ENCODE assay signal across 35 cellular contexts in the genomic region with DNA sequence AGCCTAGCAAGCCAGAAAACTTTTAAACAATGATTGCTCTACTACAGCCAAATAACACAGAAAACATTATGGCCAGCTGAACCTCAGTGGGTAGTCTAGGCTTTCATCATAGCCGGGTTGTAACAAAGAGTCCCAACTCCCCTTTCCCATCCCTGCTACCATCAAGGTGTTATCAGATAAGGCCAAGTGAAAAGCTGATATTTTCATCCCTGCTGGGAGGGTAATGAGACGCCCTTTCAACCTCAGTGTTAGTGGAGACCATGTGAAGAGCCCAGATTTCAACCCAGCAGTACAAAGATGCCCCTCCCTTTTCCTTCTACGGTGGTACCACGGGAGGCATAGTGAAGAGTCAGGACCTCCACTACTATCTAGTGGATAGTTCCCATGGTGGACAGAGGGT.
"Had no signal": no experiment of that assay in that cellular context is flagged by ENCODE, and none has a peak within 500 bp of the region (broad histone marks: within the 10 kb centered on the region; RNA-seq: fewer than 3 reads in every experiment).

No MANE protein-coding gene starts in this region.

- H3K9me3 Mint-ChIP-seq: activated CD4-positive, alpha-beta memory T cell treated with anti-CD3 and anti-CD28 coated beads, Interleukin-2, amount 10 ng/mL, durations not matched to agents 7 days and 5 days; activated CD4-positive, alpha-beta T cell treated with anti-CD3 and anti-CD28 coated beads, Interleukin-2, amount 10 ng/mL, durations not matched to agents 7 days and 5 days; activated naive CD4-positive, alpha-beta T cell treated with anti-CD3 and anti-CD28 coated beads, Interleukin-2, amount 50 U/mL, for 24 hours; activated naive CD8-positive, alpha-beta T cell treated with anti-CD3 and anti-CD28 coated beads, Interleukin-2, amount 10 ng/mL, durations not matched to agents 7 days and 5 days; activated naive CD8-positive, alpha-beta T cell treated with anti-CD3 and anti-CD28 coated beads, Interleukin-2, amount 50 U/mL, for 24 hours; activated T-cell treated with anti-CD3 and anti-CD28 coated beads, Interleukin-2, amount 50 U/mL, for 24 hours; brain; T-helper 2 cell treated with Interferon-gamma antibody and Interleukin-4, amounts not matched to agents 5 μg/mL and 100 μg/mL, for 36 hours had no signal

- H3K27me3 ChIP-seq: ascending aorta had no signal

- H3K4me1 ChIP-seq: ascending aorta had no signal

- H3K27me3 Mint-ChIP-seq: activated CD4-positive, alpha-beta memory T cell treated with anti-CD3 and anti-CD28 coated beads, Interleukin-2, amount 10 ng/mL, durations not matched to agents 7 days and 5 days; activated CD4-positive, alpha-beta T cell treated with anti-CD3 and anti-CD28 coated beads for 36 hours; activated CD4-positive, alpha-beta T cell treated with anti-CD3 and anti-CD28 coated beads, Interleukin-2, amount 10 ng/mL, durations not matched to agents 7 days and 5 days; activated CD8-positive, alpha-beta memory T cell treated with anti-CD3 and anti-CD28 coated beads, Interleukin-2, amount 10 ng/mL, durations not matched to agents 7 days and 5 days; activated naive CD4-positive, alpha-beta T cell treated with anti-CD3 and anti-CD28 coated beads, Interleukin-2, amount 10 ng/mL, durations not matched to agents 7 days and 5 days; activated naive CD8-positive, alpha-beta T cell; activated naive CD8-positive, alpha-beta T cell treated with anti-CD3 and anti-CD28 coated beads, Interleukin-2, amount 10 ng/mL, durations not matched to agents 7 days and 5 days; activated naive CD8-positive, alpha-beta T cell treated with anti-CD3 and anti-CD28 coated beads, Interleukin-2, amount 50 U/mL, for 24 hours; activated T-cell treated with anti-CD3 and anti-CD28 coated beads, Interleukin-2, amount 50 U/mL, for 24 hours; brain had no signal

- H3K9me3 ChIP-seq: ascending aorta had no signal

- FAIRE-seq: TTC549 had no signal

- DNase-seq: activated CD4-positive, alpha-beta memory T cell treated with anti-CD3 and anti-CD28 coated beads, Interleukin-2, amount 10 ng/mL, durations not matched to agents 7 days and 5 days; activated CD4-positive, alpha-beta T cell treated with anti-CD3 and anti-CD28 coated beads for 1 hour; activated CD4-positive, alpha-beta T cell treated with anti-CD3 and anti-CD28 coated beads for 36 hours; activated CD4-positive, alpha-beta T cell treated with anti-CD3 and anti-CD28 coated beads for 48 hours; activated CD4-positive, alpha-beta T cell treated with anti-CD3 and anti-CD28 coated beads, Interleukin-2, amount 10 ng/mL, durations not matched to agents 7 days and 5 days; activated CD4-positive, alpha-beta T cell treated with anti-CD3 and anti-CD28 coated beads, Interleukin-2, amount 50 U/mL, for 48 hours; activated CD4-positive, CD25-positive, alpha-beta regulatory T cell; activated CD8-positive, alpha-beta memory T cell treated with anti-CD3 and anti-CD28 coated beads for 24 hours; activated CD8-positive, alpha-beta memory T cell treated with anti-CD3 and anti-CD28 coated beads, Interleukin-2, amount 10 ng/mL, durations not matched to agents 7 days and 5 days; activated CD8-positive, alpha-beta memory T cell treated with anti-CD3 and anti-CD28 coated beads, Interleukin-2, amount 50 U/mL, for 48 hours; activated CD8-positive, alpha-beta T cell treated with anti-CD3 and anti-CD28 coated beads, Interleukin-2, amount 10 ng/mL, durations not matched to agents 7 days and 5 days; activated effector memory CD4-positive, alpha-beta T cell treated with Interleukin-2 at 50 U/mL for 16 hours; activated gamma-delta T cell; activated naive CD4-positive, alpha-beta T cell treated with anti-CD3 and anti-CD28 coated beads, Interleukin-2, amount 10 ng/mL, durations not matched to agents 7 days and 5 days; activated naive CD4-positive, alpha-beta T cell treated with Interleukin-2 at 50 U/mL for 16 hours; activated naive CD8-positive, alpha-beta T cell treated with anti-CD3 and anti-CD28 coated beads, Interleukin-2, amount 10 ng/mL, durations not matched to agents 7 days and 5 days; activated naive CD8-positive, alpha-beta T cell treated with anti-CD3 and anti-CD28 coated beads, Interleukin-2, amount 50 U/mL, for 24 hours; activated T-cell treated with anti-CD3 and anti-CD28 coated beads, Interleukin-2, amount 50 U/mL, for 24 hours; activated T-cell treated with anti-CD3 and anti-CD28 coated beads, Interleukin-2, amount 50 U/mL, for 48 hours; amygdala; anterior cingulate cortex; central memory CD4-positive, alpha-beta T cell; T-helper 1 cell; T-helper 2 cell; T-helper 9 cell had no signal

- H3K4me3 Mint-ChIP-seq: activated CD4-positive, alpha-beta memory T cell treated with anti-CD3 and anti-CD28 coated beads, Interleukin-2, amount 10 ng/mL, durations not matched to agents 7 days and 5 days; activated CD4-positive, alpha-beta T cell treated with anti-CD3 and anti-CD28 coated beads for 36 hours; activated CD4-positive, alpha-beta T cell treated with anti-CD3 and anti-CD28 coated beads, Interleukin-2, amount 10 ng/mL, durations not matched to agents 7 days and 5 days; activated CD8-positive, alpha-beta memory T cell treated with anti-CD3 and anti-CD28 coated beads, Interleukin-2, amount 10 ng/mL, durations not matched to agents 7 days and 5 days; activated CD8-positive, alpha-beta T cell treated with anti-CD3 and anti-CD28 coated beads, Interleukin-2, amount 10 ng/mL, durations not matched to agents 7 days and 5 days; activated naive CD4-positive, alpha-beta T cell treated with anti-CD3 and anti-CD28 coated beads, Interleukin-2, amount 10 ng/mL, durations not matched to agents 7 days and 5 days; activated naive CD4-positive, alpha-beta T cell treated with anti-CD3 and anti-CD28 coated beads, Interleukin-2, amount 50 U/mL, for 24 hours; activated naive CD8-positive, alpha-beta T cell; activated naive CD8-positive, alpha-beta T cell treated with anti-CD3 and anti-CD28 coated beads, Interleukin-2, amount 10 ng/mL, durations not matched to agents 7 days and 5 days; activated naive CD8-positive, alpha-beta T cell treated with anti-CD3 and anti-CD28 coated beads, Interleukin-2, amount 50 U/mL, for 24 hours; activated T-cell treated with anti-CD3 and anti-CD28 coated beads, Interleukin-2, amount 50 U/mL, for 24 hours; brain; T-helper 1 cell treated with Interleukin-12 subunit alpha and Interleukin-12 subunit beta and Interleukin-4 antibody, amounts not matched to agents 30 μg/mL and 1 μg/mL, for 36 hours; T-helper 2 cell treated with Interferon-gamma antibody and Interleukin-4, amounts not matched to agents 5 μg/mL and 100 μg/mL, for 36 hours had no signal

- H3K27ac ChIP-seq: ascending aorta, VCaP had no signal

- H3K4me1 Mint-ChIP-seq: activated CD4-positive, alpha-beta memory T cell treated with anti-CD3 and anti-CD28 coated beads, Interleukin-2, amount 10 ng/mL, durations not matched to agents 7 days and 5 days; activated CD4-positive, alpha-beta T cell treated with anti-CD3 and anti-CD28 coated beads for 36 hours; activated CD4-positive, alpha-beta T cell treated with anti-CD3 and anti-CD28 coated beads, Interleukin-2, amount 10 ng/mL, durations not matched to agents 7 days and 5 days; activated CD8-positive, alpha-beta memory T cell treated with anti-CD3 and anti-CD28 coated beads, Interleukin-2, amount 10 ng/mL, durations not matched to agents 7 days and 5 days; activated naive CD4-positive, alpha-beta T cell treated with anti-CD3 and anti-CD28 coated beads, Interleukin-2, amount 10 ng/mL, durations not matched to agents 7 days and 5 days; activated naive CD4-positive, alpha-beta T cell treated with anti-CD3 and anti-CD28 coated beads, Interleukin-2, amount 50 U/mL, for 24 hours; activated naive CD8-positive, alpha-beta T cell treated with anti-CD3 and anti-CD28 coated beads, Interleukin-2, amount 10 ng/mL, durations not matched to agents 7 days and 5 days; activated naive CD8-positive, alpha-beta T cell treated with anti-CD3 and anti-CD28 coated beads, Interleukin-2, amount 50 U/mL, for 24 hours had no signal

- H3K27ac Mint-ChIP-seq: activated CD4-positive, alpha-beta memory T cell treated with anti-CD3 and anti-CD28 coated beads, Interleukin-2, amount 10 ng/mL, durations not matched to agents 7 days and 5 days; activated CD4-positive, alpha-beta T cell treated with anti-CD3 and anti-CD28 coated beads for 36 hours; activated CD4-positive, alpha-beta T cell treated with anti-CD3 and anti-CD28 coated beads, Interleukin-2, amount 10 ng/mL, durations not matched to agents 7 days and 5 days; activated CD8-positive, alpha-beta memory T cell treated with anti-CD3 and anti-CD28 coated beads, Interleukin-2, amount 10 ng/mL, durations not matched to agents 7 days and 5 days; activated CD8-positive, alpha-beta T cell treated with anti-CD3 and anti-CD28 coated beads, Interleukin-2, amount 10 ng/mL, durations not matched to agents 7 days and 5 days; activated naive CD4-positive, alpha-beta T cell treated with anti-CD3 and anti-CD28 coated beads, Interleukin-2, amount 10 ng/mL, durations not matched to agents 7 days and 5 days; activated naive CD4-positive, alpha-beta T cell treated with anti-CD3 and anti-CD28 coated beads, Interleukin-2, amount 50 U/mL, for 24 hours; activated naive CD8-positive, alpha-beta T cell; activated naive CD8-positive, alpha-beta T cell treated with anti-CD3 and anti-CD28 coated beads, Interleukin-2, amount 10 ng/mL, durations not matched to agents 7 days and 5 days; activated naive CD8-positive, alpha-beta T cell treated with anti-CD3 and anti-CD28 coated beads, Interleukin-2, amount 50 U/mL, for 24 hours; activated T-cell treated with anti-CD3 and anti-CD28 coated beads, Interleukin-2, amount 50 U/mL, for 24 hours; activated T-helper 2 cell treated with anti-CD3 and anti-CD28 coated beads, Interferon-gamma antibody, Interleukin-2, Interleukin-4, amounts not matched to agents 10 μg/mL and 5 μg/mL and 100 μg/mL, durations not matched to agents 14 hours and 24 hours and 36 hours; brain; T-helper 1 cell treated with Interleukin-12 subunit alpha and Interleukin-12 subunit beta and Interleukin-4 antibody, amounts not matched to agents 30 μg/mL and 1 μg/mL, for 36 hours; T-helper 2 cell treated with Interferon-gamma antibody and Interleukin-4, amounts not matched to agents 5 μg/mL and 100 μg/mL, for 36 hours had no signal

- H3K36me3 Mint-ChIP-seq: activated CD8-positive, alpha-beta memory T cell treated with anti-CD3 and anti-CD28 coated beads, Interleukin-2, amount 10 ng/mL, durations not matched to agents 7 days and 5 days; activated naive CD4-positive, alpha-beta T cell treated with anti-CD3 and anti-CD28 coated beads, Interleukin-2, amount 10 ng/mL, durations not matched to agents 7 days and 5 days; activated naive CD4-positive, alpha-beta T cell treated with anti-CD3 and anti-CD28 coated beads, Interleukin-2, amount 50 U/mL, for 24 hours; activated naive CD8-positive, alpha-beta T cell; activated naive CD8-positive, alpha-beta T cell treated with anti-CD3 and anti-CD28 coated beads, Interleukin-2, amount 10 ng/mL, durations not matched to agents 7 days and 5 days; brain had no signal

- ATAC-seq: activated CD4-positive, alpha-beta T cell treated with anti-CD3 and anti-CD28 coated beads for 36 hours; activated CD4-positive, CD25-positive, alpha-beta regulatory T cell treated with anti-CD3 and anti-CD28 coated beads, Interleukin-2, amount 50 U/mL, for 24 hours; activated CD8-positive, alpha-beta memory T cell treated with anti-CD3 and anti-CD28 coated beads, Interleukin-2, amount 10 ng/mL, durations not matched to agents 7 days and 5 days; activated CD8-positive, alpha-beta T cell treated with anti-CD3 and anti-CD28 coated beads, Interleukin-2, amount 10 ng/mL, durations not matched to agents 7 days and 5 days; activated naive CD8-positive, alpha-beta T cell treated with anti-CD3 and anti-CD28 coated beads, Interleukin-2, amount 50 U/mL, for 24 hours had no signal

- H3K4me3 ChIP-seq: ascending aorta had no signal

- H3K36me3 ChIP-seq: ascending aorta had no signal
